In genomic region chr6:42315220-42315990, GRCh38 we compare ENCODE assay signal across 11 cellular contexts.
DNase-seq lines count a peak whose midpoint lies in the region; ATAC-seq, FAIRE-seq and TF ChIP-seq lines count a peak whose summit lies in the region.
"Had no signal": no experiment of that assay in that cellular context is flagged by ENCODE, and none has a peak within 500 bp of the region (broad histone marks: within the 10 kb centered on the region; RNA-seq: fewer than 3 reads in every experiment).

No MANE protein-coding gene starts in this region.

- no peak for TF ChIP-seq RAD21 in H1 (IDR thresholded peaks at IDR 0.05 in 1 of 2, conservative IDR thresholded peaks at IDR 0.05 in 1 of 2; ENCODE audit: low read depth in 2 of 2, low read length in 2 of 2)

- H3K4me1 ChIP-seq in PC-3 (ENCODE audit: insufficient read depth, low read length) = peaks cover 58% of the 10 kb centered on the region
- H3K4me1 ChIP-seq in H1 (replicated peaks in 1 of 4; ENCODE audit: control insufficient read depth in 3 of 4, insufficient read depth in 4 of 4, low read length in 3 of 4) = peaks cover 0 to 19% (median 9%) of the 10 kb centered on the region in 4 experiments; a peak in 6 of 7 replicates
- H3K4me1 ChIP-seq in spleen = peaks cover 0 to 67% (median 36%) of the 10 kb centered on the region in 6 donors

- H3K23ac ChIP-seq in H1 (ENCODE audit: insufficient read length) = no peak overlapping the region

- POLR2A ChIA-PET in activated CD4-positive, alpha-beta memory T cell treated with anti-CD3 and anti-CD28 coated beads for 36 hours (lab: Charles Lee) = no interaction called here
- POLR2A ChIA-PET in activated CD4-positive, alpha-beta memory T cell treated with anti-CD3 and anti-CD28 coated beads, Interleukin-2, amount 10 ng/mL, durations not matched to agents 7 days and 5 days (lab: Charles Lee) = interaction anchor here (1.0 kb wide), 1 partner anchor 17 kb away, joined by 3 read pairs; no protein-coding TSS in a partner anchor
- POLR2A ChIA-PET in PC-3 (lab: Charles Lee; ENCODE audit: unreplicated experiment) = no interaction called here
- POLR2A ChIA-PET in H1 (lab: Charles Lee; ENCODE audit: partially characterized antibody) = no interaction called here

- BruUV-seq in PC-3 (replicated peaks; lab: Mats Ljungman, UMichigan) = no TSS peak

- no peak overlapping the region for H3K56ac ChIP-seq in H1 (replicated peaks; ENCODE audit: insufficient read length, low read depth, low read length)

- peak; percentile 5 for ATAC-seq in PC-3

- TF ChIP-seq POLR2A in H1 (IDR thresholded peaks at IDR 0.05; ENCODE audit: control extremely low read depth in 1 of 2, low read depth in 2 of 2, low read length in 2 of 2) (no peak), spleen (IDR thresholded peaks at IDR 0.05) (no peak)

- H3K36me3 ChIP-seq in PC-3 (ENCODE audit: low read depth, low read length) (0 out of 2 replicates have a peak, but pooled peaks cover 3% of the 10 kb centered on the region), H1 (ENCODE audit: control insufficient read depth in 2 of 4, insufficient read depth in 4 of 4, low read length in 3 of 4) (peaks cover 0 to 2% (median 0%) of the 10 kb centered on the region in 4 experiments; a peak in 3 of 8 replicates), spleen (peaks cover 0 to 3% (median 0%) of the 10 kb centered on the region in 6 donors)

- CTCF ChIA-PET in activated CD4-positive, alpha-beta memory T cell treated with anti-CD3 and anti-CD28 coated beads for 36 hours (lab: Charles Lee) = interaction anchor here (1.0 kb wide), 1 partner anchor 23 kb away, joined by 3 read pairs; no protein-coding TSS in a partner anchor
- CTCF ChIA-PET in activated CD4-positive, alpha-beta memory T cell treated with anti-CD3 and anti-CD28 coated beads, Interleukin-2, amount 10 ng/mL, durations not matched to agents 7 days and 5 days (lab: Charles Lee) = interaction anchor here (1.9 kb wide), 1 partner anchor 232 kb away, joined by 9 read pairs; no protein-coding TSS in a partner anchor
- CTCF ChIA-PET in PC-3 (lab: Charles Lee) = interaction anchor here (0.6 kb wide), 1 partner anchor 21 kb away, joined by 3 read pairs; no protein-coding TSS in a partner anchor
- CTCF ChIA-PET in H1 (lab: Charles Lee; ENCODE audit: partially characterized antibody) = interaction anchor here (0.6 to 2.2 kb wide), 8 partner anchors 9 to 466 kb away, joined by 3 to 8 read pairs (median 3); no protein-coding TSS in a partner anchor

- 0 out of 2 replicates have a peak overlapping the region, but pooled peaks have one; percentile 28 for H2AK5ac ChIP-seq in H1 (ENCODE audit: low read depth, low read length)

- intact Hi-C loops in activated CD4-positive, alpha-beta memory T cell treated with anti-CD3 and anti-CD28 coated beads for 36 hours (cut with micrococcal nuclease) = no loop called here
- intact Hi-C loops in PC-3 (cut with micrococcal nuclease) (no loop called here), spleen (cut with DNase I; ENCODE audit: low total_unique reads) (no loop called here), dorsolateral prefrontal cortex (cut with DNase I) (no loop called here)

- H4K20me1 ChIP-seq in PC-3 (ENCODE audit: low read length) (no peaks in the 10 kb centered on the region), H1 (replicated peaks in 1 of 2; ENCODE audit: control insufficient read depth in 1 of 2, insufficient read depth in 2 of 2, low read length in 2 of 2) (peaks cover 2 to 3% of the 10 kb centered on the region in 2 experiments)

- no peaks in the 10 kb centered on the region for H3K27me3 Mint-ChIP-seq in activated CD4-positive, alpha-beta memory T cell treated with anti-CD3 and anti-CD28 coated beads for 36 hours
- H3K27me3 Mint-ChIP-seq in activated CD4-positive, alpha-beta memory T cell treated with anti-CD3 and anti-CD28 coated beads, Interleukin-2, amount 10 ng/mL, durations not matched to agents 7 days and 5 days = no peaks in the 10 kb centered on the region

- peaks cover 3% of the 10 kb centered on the region for H3K79me1 ChIP-seq in H1 (ENCODE audit: low read depth, low read length)

- H2AFZ ChIP-seq in PC-3 (ENCODE audit: low read length) (no peak overlapping the region), H1 (ENCODE audit: low read length) (no peak overlapping the region)

- peak overlapping the region; percentile 99 for H3K27ac ChIP-seq in PC-3 (ENCODE audit: low read length)
- no peak overlapping the region for H3K27ac ChIP-seq in H1 (ENCODE audit: low read depth, low read length)
- H3K27ac ChIP-seq in spleen = peak overlapping the region in 6 of 8 donors; percentile 45 to 91 (median 86)
- H3K27ac ChIP-seq in dorsolateral prefrontal cortex = no peak overlapping the region
- H3K27ac ChIP-seq: testis had no signal

- DNase-seq in activated CD4-positive, alpha-beta memory T cell treated with anti-CD3 and anti-CD28 coated beads for 36 hours = no peak
- DNase-seq in activated CD4-positive, alpha-beta memory T cell treated with anti-CD3 and anti-CD28 coated beads, Interleukin-2, amount 10 ng/mL, durations not matched to agents 7 days and 5 days = no peak
- no peak for DNase-seq in PC-3
- no peak for DNase-seq in H1 (ENCODE audit: low read depth in 1 of 2, low spot score in 2 of 2)
- DNase-seq in spleen = no peak
- DNase-seq in dorsolateral prefrontal cortex = no peak
- no peak for DNase-seq in ureter (ENCODE audit: low spot score)
- DNase-seq in NCI-H2196 treated with DMSO at 0.1 percent for 48 hours (lab: John Stamatoyannopoulos, UW; ENCODE audit: unreplicated experiment) = no peak
- DNase-seq: activated T-cell treated with anti-CD3 and anti-CD28 coated beads for 4 hours, retina, testis had no signal

- H2BK120ac ChIP-seq in H1 (replicated peaks; ENCODE audit: low read depth, low read length) = no peak overlapping the region

- H3K9me2 ChIP-seq in PC-3 (replicated peaks; ENCODE audit: low read length) = no peaks in the 10 kb centered on the region

- peaks cover 15% of the 10 kb centered on the region for H3F3A ChIP-seq in PC-3 (ENCODE audit: low read length, unreplicated experiment)

- peaks cover 60% of the 10 kb centered on the region for H3K4me1 Mint-ChIP-seq in activated CD4-positive, alpha-beta memory T cell treated with anti-CD3 and anti-CD28 coated beads for 36 hours (ENCODE audit: low read depth)
- H3K4me1 Mint-ChIP-seq in activated CD4-positive, alpha-beta memory T cell treated with anti-CD3 and anti-CD28 coated beads, Interleukin-2, amount 10 ng/mL, durations not matched to agents 7 days and 5 days = peaks cover 59% of the 10 kb centered on the region

- no peaks in the 10 kb centered on the region for H3K9me3 Mint-ChIP-seq in activated CD4-positive, alpha-beta memory T cell treated with anti-CD3 and anti-CD28 coated beads for 36 hours
- no peaks in the 10 kb centered on the region for H3K9me3 Mint-ChIP-seq in activated CD4-positive, alpha-beta memory T cell treated with anti-CD3 and anti-CD28 coated beads, Interleukin-2, amount 10 ng/mL, durations not matched to agents 7 days and 5 days

- no peak overlapping the region for H3K4me3 Mint-ChIP-seq in activated CD4-positive, alpha-beta memory T cell treated with anti-CD3 and anti-CD28 coated beads for 36 hours
- no peak overlapping the region for H3K4me3 Mint-ChIP-seq in activated CD4-positive, alpha-beta memory T cell treated with anti-CD3 and anti-CD28 coated beads, Interleukin-2, amount 10 ng/mL, durations not matched to agents 7 days and 5 days

- H3K9ac ChIP-seq in PC-3 (ENCODE audit: low read length) (peak overlapping the region; percentile 59), H1 (replicated peaks in 1 of 4; ENCODE audit: extremely low read depth in 1 of 4, low read depth in 3 of 4, low read length in 3 of 4) (no peak overlapping the region)

- no peaks in the 10 kb centered on the region for H3K23me2 ChIP-seq in H1 (ENCODE audit: low read depth, low read length)

- no peak overlapping the region for H3K18ac ChIP-seq in H1 (ENCODE audit: extremely low read depth, low read length)

- FAIRE-seq in H1 (lab: Jason Lieb, UNC) = no peak

- H4K5ac ChIP-seq in H1 (ENCODE audit: insufficient read length, low read depth, low read length) = no peak overlapping the region

- H2BK20ac ChIP-seq in H1 (ENCODE audit: low read length) = peak overlapping the region; percentile 51; the same call in 1 of the 2 replicates

- H3K14ac ChIP-seq in H1 (ENCODE audit: insufficient read length) = no peak overlapping the region

- H2BK15ac ChIP-seq in H1 (ENCODE audit: low read length) = no peak overlapping the region

- peak overlapping the region; percentile 2 for H4K91ac ChIP-seq in H1 (replicated peaks; ENCODE audit: insufficient read length, low read length)

- TF ChIP-seq EP300 in H1 (IDR thresholded peaks at IDR 0.05; ENCODE audit: borderline replicate concordance in 1 of 2, low read depth in 2 of 2, low read length in 2 of 2) = no peak

- 0 out of 2 replicates have a peak overlapping the region, but pooled peaks have one; percentile 60 for H2BK5ac ChIP-seq in H1 (ENCODE audit: low read depth, low read length)

- peak overlapping the region; percentile 80 for H3K27ac Mint-ChIP-seq in activated CD4-positive, alpha-beta memory T cell treated with anti-CD3 and anti-CD28 coated beads for 36 hours
- H3K27ac Mint-ChIP-seq in activated CD4-positive, alpha-beta memory T cell treated with anti-CD3 and anti-CD28 coated beads, Interleukin-2, amount 10 ng/mL, durations not matched to agents 7 days and 5 days = no peak overlapping the region

- peak overlapping the region; percentile 76 for H3K4me2 ChIP-seq in PC-3 (ENCODE audit: low read length)
- peak overlapping the region in 1 of 2 experiments; percentile 66; a peak in 1 of 4 replicates for H3K4me2 ChIP-seq in H1 (ENCODE audit: insufficient read depth in 1 of 2, low read depth in 2 of 2, low read length in 2 of 2)

- H3K4ac ChIP-seq in H1 (replicated peaks; ENCODE audit: insufficient read length, low read depth, low read length) = no peak overlapping the region

- H3K79me2 ChIP-seq in PC-3 (ENCODE audit: low read length) = peaks cover 53% of the 10 kb centered on the region
- peaks cover 0 to 38% of the 10 kb centered on the region in 2 experiments; a peak in 3 of 4 replicates for H3K79me2 ChIP-seq in H1 (ENCODE audit: control insufficient read depth in 1 of 2, insufficient read depth in 2 of 2, low read length in 2 of 2)

- TF ChIP-seq CTCF in PC-3 (conservative IDR thresholded peaks at IDR 0.05; ENCODE audit: low read depth, low read length) = no peak
- TF ChIP-seq CTCF in H1 (IDR thresholded peaks at IDR 0.05; ENCODE audit: control extremely low read depth in 1 of 3, insufficient read depth in 1 of 3, low read depth in 1 of 3, low read length in 3 of 3) = no peak
- TF ChIP-seq CTCF in spleen (IDR thresholded peaks at IDR 0.05 in 8 of 11, conservative IDR thresholded peaks at IDR 0.05 in 3 of 11) = no peak
- no peak for TF ChIP-seq CTCF in dorsolateral prefrontal cortex (IDR thresholded peaks at IDR 0.05 in 54 of 56, conservative IDR thresholded peaks at IDR 0.05 in 2 of 56; ENCODE audit: low read depth in 1 of 56, partially characterized antibody in 56 of 56)

- H2BK12ac ChIP-seq in H1 (ENCODE audit: low read depth, low read length) = no peak overlapping the region

- H4K8ac ChIP-seq in H1 (ENCODE audit: extremely low read depth, insufficient read depth, low read length) = no peak overlapping the region; the same call in 1 of the 2 replicates

- H3K9me3 ChIP-seq in PC-3 (ENCODE audit: low read length) (no peaks in the 10 kb centered on the region), H1 (ENCODE audit: insufficient read depth in 2 of 2, low read depth in 1 of 2, low read length in 1 of 2) (no peaks in the 10 kb centered on the region), spleen (no peaks in the 10 kb centered on the region)
- H3K9me3 ChIP-seq: testis had no signal

- peaks cover 6% of the 10 kb centered on the region for H3K36me3 Mint-ChIP-seq in activated CD4-positive, alpha-beta memory T cell treated with anti-CD3 and anti-CD28 coated beads for 36 hours
- H3K36me3 Mint-ChIP-seq in activated CD4-positive, alpha-beta memory T cell treated with anti-CD3 and anti-CD28 coated beads, Interleukin-2, amount 10 ng/mL, durations not matched to agents 7 days and 5 days (ENCODE audit: low read depth) = peaks cover 11% of the 10 kb centered on the region

- H3K4me3 ChIP-seq in PC-3 (ENCODE audit: low read length) (no peak overlapping the region), H1 (ENCODE audit: extremely low read depth in 1 of 4, insufficient read depth in 2 of 4, low read depth in 3 of 4, low read length in 4 of 4) (no peak overlapping the region), spleen (peak overlapping the region in 1 of 8 donors; percentile 56), dorsolateral prefrontal cortex (no peak overlapping the region)
- H3K4me3 ChIP-seq: testis had no signal

- 91% methylated on average over 9 of the region's 10 CpGs; no CpG with 5 or more reads in 1 of the 2 experiments for WGBS in H1 (ENCODE audit: extremely low coverage in 1 of 2, insufficient coverage in 1 of 2, insufficient read length in 1 of 2, insufficient replicate concordance in 2 of 2, low coverage in 1 of 2, low lambda C conversion rate in 2 of 2, missing lambda C conversion rate in 1 of 2), 2 experiments
- 81 to 91% (median 85%) methylated on average over 10 of the region's 10 CpGs for WGBS in spleen, 5 donors

- H3K27me3 ChIP-seq in PC-3 (ENCODE audit: low read length) = no peaks in the 10 kb centered on the region
- H3K27me3 ChIP-seq in H1 (replicated peaks in 1 of 4; ENCODE audit: control insufficient read depth in 3 of 4, extremely low read depth in 1 of 4, insufficient read depth in 3 of 4, low read length in 3 of 4) = no peaks in the 10 kb centered on the region
- no peaks in the 10 kb centered on the region for H3K27me3 ChIP-seq in spleen (replicated peaks in 1 of 7)
- no peaks in the 10 kb centered on the region for H3K27me3 ChIP-seq in dorsolateral prefrontal cortex
- H3K27me3 ChIP-seq: testis had no signal

Comparison
In these comparisons a context has a peak if more than half of its experiments do, and no peak if none do; other contexts are left out.
1. H3K27ac ChIP-seq: peak in PC-3 (single experiment) and spleen (6 of 8); none in H1 (single experiment) and dorsolateral prefrontal cortex (0 of 59).